ENCODE assay signal across 8 cellular contexts in the genomic region with DNA sequence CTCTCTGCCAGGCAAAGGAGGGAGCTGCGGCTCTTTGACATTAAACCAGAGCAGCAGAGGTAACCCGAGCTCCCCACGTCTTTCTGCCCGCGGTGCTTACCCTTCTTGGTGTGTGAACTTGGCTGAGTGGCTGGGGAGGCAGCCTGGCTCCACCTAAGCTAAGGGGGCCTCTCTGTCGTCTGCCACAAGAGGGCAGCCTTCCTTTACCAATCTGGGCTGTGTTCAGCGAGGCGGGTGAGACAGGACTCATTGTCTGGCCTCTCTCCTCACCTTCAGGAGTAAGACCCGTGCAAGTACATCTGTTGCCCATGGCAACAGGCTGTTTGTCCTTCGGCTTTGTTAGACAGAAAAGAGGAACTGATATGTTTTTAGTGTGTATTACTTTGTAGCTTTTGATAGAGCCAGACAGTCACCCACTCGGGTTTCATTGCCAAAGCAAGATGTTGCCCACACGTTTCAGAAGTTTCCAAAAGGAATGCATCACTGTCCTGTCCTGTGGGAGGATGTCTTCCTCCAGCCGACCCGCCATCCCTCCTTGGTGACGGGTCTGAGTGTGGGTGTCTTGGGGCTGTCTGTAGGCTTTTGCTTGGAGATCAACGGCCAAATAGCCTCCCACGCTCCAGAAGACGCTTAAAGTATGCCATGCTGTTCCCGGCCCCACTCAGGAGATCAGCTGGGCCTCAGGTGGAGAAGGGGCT. TPM values are rescaled to one million over a fixed set of nuclear protein-coding genes. Genes with fewer than 3 reads are reported as not detected.
DNase-seq lines count a peak whose midpoint lies in the region; ATAC-seq, FAIRE-seq and TF ChIP-seq lines count a peak whose summit lies in the region.

No MANE protein-coding gene starts in this region.

- CTCF ChIA-PET in A673 (lab: Charles Lee) (interaction anchor here (0.5 to 1.6 kb wide), 6 partner anchors 20 to 145 kb away, joined by 3 to 10 read pairs (median 3); no protein-coding TSS in a partner anchor), mammary epithelial cell (lab: Charles Lee; ENCODE audit: low non-redundant PET) (interaction anchor here (1.0 kb wide), 1 partner anchor 54 kb away, joined by 9 read pairs; a partner anchor contains a TSS)

- H3K9me1 ChIP-seq in keratinocyte (ENCODE audit: control insufficient read depth, extremely low read depth, insufficient read depth, low read length): no peaks in the 10 kb centered on the region

- H2AFZ ChIP-seq in mammary epithelial cell (ENCODE audit: low read depth, low read length): no peak overlapping the region
- H2AFZ ChIP-seq in keratinocyte (ENCODE audit: control insufficient read depth, low read length): no peak overlapping the region

- H3K4me2 ChIP-seq in mammary epithelial cell (ENCODE audit: insufficient read depth, low read depth, low read length) (no peak overlapping the region), keratinocyte (ENCODE audit: control insufficient read depth, extremely low read depth, insufficient read depth, low read depth, low read length) (no peak overlapping the region)

- dilution Hi-C loops in mammary epithelial cell (cut with HindIII; ENCODE audit: low sequenced_read_pairs): loop anchor here (5.0 kb wide), 1 partner anchor 37 kb away; no protein-coding TSS in a partner anchor
- dilution Hi-C loops in keratinocyte (cut with MboI; ENCODE audit: extremely low pct_ligation_motif_present, low sequenced_read_pairs): no loop called here

- DNase-seq in A673 (ENCODE audit: low spot score) (peak; percentile 74), NCI-H2107 treated with DMSO at 0.1 percent for 48 hours (lab: John Stamatoyannopoulos, UW; ENCODE audit: unreplicated experiment) (peak; percentile 91), WERI-Rb-1 (peak; percentile 78), mammary epithelial cell (peak; percentile 70), keratinocyte (ENCODE audit: low read depth, low spot score) (peak; percentile 28)
- DNase-seq in stimulated activated CD4-positive, alpha-beta T cell treated with anti-CD3 and anti-CD28 coated beads, Interleukin-2, amount 100 ng/mL, for 24 hours: peak; percentile 85 to 87

- ATAC-seq in GM18505 (IDR thresholded peaks at IDR 0.05; ENCODE audit: unreplicated experiment): peak; percentile 72
- ATAC-seq in HG02970 (IDR thresholded peaks at IDR 0.05; ENCODE audit: low FRiP score, unreplicated experiment): peak; percentile 49

- peak; percentile 76 for FAIRE-seq in keratinocyte (lab: Jason Lieb, UNC)

- H3K27me3 ChIP-seq in A673 (replicated peaks; ENCODE audit: insufficient read depth, low read depth, low read length, poor library complexity): no peaks in the 10 kb centered on the region
- H3K27me3 ChIP-seq in WERI-Rb-1 (ENCODE audit: insufficient read depth, low read depth, severe bottlenecking): no peaks in the 10 kb centered on the region
- no peaks in the 10 kb centered on the region for H3K27me3 ChIP-seq in mammary epithelial cell (ENCODE audit: insufficient read depth, low read length)
- no peaks in the 10 kb centered on the region for H3K27me3 ChIP-seq in keratinocyte (ENCODE audit: control insufficient read depth, extremely low read depth, insufficient read depth, low read length)

- H3K4me3 ChIP-seq in A673 (ENCODE audit: low read depth, low read length, poor library complexity, severe bottlenecking) (no peak overlapping the region), WERI-Rb-1 (ENCODE audit: low read depth, low read length) (no peak overlapping the region), mammary epithelial cell (replicated peaks in 1 of 3; ENCODE audit: insufficient read depth in 1 of 3, low read depth in 2 of 3, low read length in 3 of 3) (no peak overlapping the region), keratinocyte (ENCODE audit: control insufficient read depth in 2 of 3, extremely low read depth in 1 of 3, insufficient read depth in 2 of 3, low read depth in 1 of 3, low read length in 3 of 3) (no peak overlapping the region)

- TF ChIP-seq POLR2A in GM18505 (IDR thresholded peaks at IDR 0.05; ENCODE audit: borderline replicate concordance, extremely low read depth, insufficient read depth, insufficient read length): no peak

- no peak overlapping the region for H3K27ac ChIP-seq in A673 (ENCODE audit: low read depth, low read length, poor library complexity, severe bottlenecking)
- H3K27ac ChIP-seq in WERI-Rb-1: no peak overlapping the region
- H3K27ac ChIP-seq in mammary epithelial cell (ENCODE audit: insufficient read depth, low read depth, low read length): no peak overlapping the region
- H3K27ac ChIP-seq in keratinocyte (ENCODE audit: control insufficient read depth, insufficient read depth, low read length): no peak overlapping the region

- TF ChIP-seq CTCF in A673 (conservative IDR thresholded peaks at IDR 0.05; ENCODE audit: low read depth, low read length) (peak; percentile 89), WERI-Rb-1 (IDR thresholded peaks at IDR 0.05; ENCODE audit: low read depth, low read length) (peak; percentile 91), mammary epithelial cell (conservative IDR thresholded peaks at IDR 0.05 in 1 of 2, IDR thresholded peaks at IDR 0.05 in 1 of 2; ENCODE audit: extremely low read depth in 1 of 2, insufficient read depth in 1 of 2, low read depth in 1 of 2, low read length in 2 of 2) (peak; percentile 87 to 96), keratinocyte (optimal IDR thresholded peaks at IDR 0.05 in 1 of 3, IDR thresholded peaks at IDR 0.05 in 1 of 3, conservative IDR thresholded peaks at IDR 0.05 in 1 of 3; ENCODE audit: extremely low read depth in 1 of 3, insufficient read depth in 2 of 3, low read length in 3 of 3) (peak; percentile 90 to 100 (median 92))

- no peaks in the 10 kb centered on the region for H4K20me1 ChIP-seq in mammary epithelial cell (ENCODE audit: insufficient read depth, low read length)
- no peaks in the 10 kb centered on the region for H4K20me1 ChIP-seq in keratinocyte (ENCODE audit: control insufficient read depth, extremely low read depth, insufficient read depth, low read length)

- in situ Hi-C loops in mammary epithelial cell (cut with MboI; ENCODE audit: low sequenced_read_pairs in 2 of 2): loop anchor here in 1 of 2 donors (5.0 kb wide), 1 partner anchor 97 kb away; no protein-coding TSS in a partner anchor

- H3K79me2 ChIP-seq in mammary epithelial cell (ENCODE audit: insufficient read depth, low read length) (peaks cover 17% of the 10 kb centered on the region), keratinocyte (ENCODE audit: control insufficient read depth, insufficient read depth, low read length) (peaks cover 15% of the 10 kb centered on the region)

- POLR2A ChIA-PET in A673 (lab: Charles Lee; ENCODE audit: low non-redundant PET): interaction anchor here (0.5 to 0.6 kb wide), 2 partner anchors 10 to 253 kb away, joined by 3 to 5 read pairs; no protein-coding TSS in a partner anchor

- H3K36me3 ChIP-seq in A673 (ENCODE audit: insufficient read depth, low read length, poor library complexity, severe bottlenecking) (peaks cover 10% of the 10 kb centered on the region), WERI-Rb-1 (peaks cover 29% of the 10 kb centered on the region), mammary epithelial cell (ENCODE audit: insufficient read depth, low read length) (peaks cover 11% of the 10 kb centered on the region), keratinocyte (ENCODE audit: control insufficient read depth in 2 of 2, extremely low read depth in 1 of 2, insufficient read depth in 2 of 2, low read length in 2 of 2) (peaks cover 31 to 37% of the 10 kb centered on the region in 2 experiments)

- WGBS in mammary epithelial cell (ENCODE audit: low coverage, missing lambda C conversion rate): 38% methylated on average over 10 of the region's 19 CpGs

- BruUV-seq in A673 (replicated peaks; lab: Mats Ljungman, UMichigan): no TSS peak
- no TSS peak for BruUV-seq in mammary epithelial cell (replicated peaks; lab: Mats Ljungman, UMichigan)

- H3K4me1 ChIP-seq in A673 (ENCODE audit: insufficient read depth, low read length, poor library complexity, severe bottlenecking) (no peaks in the 10 kb centered on the region), mammary epithelial cell (ENCODE audit: insufficient read depth, low read length) (peaks cover 6% of the 10 kb centered on the region), keratinocyte (ENCODE audit: control insufficient read depth, extremely low read depth, insufficient read depth, low read length) (peaks cover 6% of the 10 kb centered on the region)

- H3K9ac ChIP-seq in mammary epithelial cell (ENCODE audit: insufficient read depth, low read length): no peak overlapping the region
- no peak overlapping the region for H3K9ac ChIP-seq in keratinocyte (ENCODE audit: control insufficient read depth, extremely low read depth, insufficient read depth, low read length)

- intact Hi-C loops in A673 (cut with micrococcal nuclease; ENCODE audit: unreplicated experiment) (loop anchor here (1.0 kb wide), 2 partner anchors 81 to 106 kb away; no protein-coding TSS in a partner anchor), mammary epithelial cell (cut with micrococcal nuclease) (loop anchor here (1.0 kb wide), 4 partner anchors 54 to 106 kb away; no protein-coding TSS in a partner anchor)

- H3K9me3 ChIP-seq in A673 (ENCODE audit: low read depth, low read length, poor library complexity, severe bottlenecking) (no peaks in the 10 kb centered on the region), WERI-Rb-1 (ENCODE audit: severe bottlenecking) (no peaks in the 10 kb centered on the region), mammary epithelial cell (replicated peaks; ENCODE audit: insufficient read depth, low read length) (no peaks in the 10 kb centered on the region), keratinocyte (ENCODE audit: control insufficient read depth, low read depth, low read length) (no peaks in the 10 kb centered on the region)

RNA-seq across cellular contexts. Expression of a gene that starts 4.6 kb away (rescaled TPM):
- 70.1 and 70.6 TPM in 2 replicates for total RNA-seq in A673 (2021)
- 10 to 100 TPM; 55.5 to 58.3 TPM for total RNA-seq in mammary epithelial cell
- 90.0 TPM for polyA plus RNA-seq in mammary epithelial cell
- 46.4 TPM for polyA minus RNA-seq in mammary epithelial cell
- 93.9 to 110 TPM (median 104 TPM) in 3 replicates for polyA plus RNA-seq in keratinocyte
- 43.6 TPM for polyA plus RNA-seq in keratinocyte (2011; ENCODE audit: low read depth)
- 93.0 and 151 TPM in 2 replicates for polyA plus RNA-seq in keratinocyte (2011; cell fraction: cytosol; rRNA removed)
- 98.5 and 104 TPM in 2 replicates for polyA plus RNA-seq in keratinocyte (2011; cell fraction: nucleus; rRNA removed)
- polyA plus RNA-seq in keratinocyte (2012; ENCODE audit: low replicate concordance): 60.3 and 71.0 TPM in 2 replicates
- polyA minus RNA-seq in keratinocyte: 25.0 to 59.3 TPM (median 39.3 TPM) in 3 replicates
- polyA minus RNA-seq in keratinocyte (2011; cell fraction: cytosol; rRNA and poly(A)+ RNA removed): 98.0 TPM
- 21.5 and 31.6 TPM in 2 replicates for polyA minus RNA-seq in keratinocyte (2011; cell fraction: nucleus; rRNA and poly(A)+ RNA removed)

RNA-seq across cellular contexts. Expression of a gene that starts 54.5 kb away (rescaled TPM):
- total RNA-seq in A673 (2021) (not detected in 2 replicates), mammary epithelial cell (10 to 100 TPM; 20.6 to 31.2 TPM)
- polyA plus RNA-seq in mammary epithelial cell (12.2 TPM), keratinocyte (9.4 to 22.0 TPM (median 11.4 TPM) in 3 replicates)
- polyA minus RNA-seq in mammary epithelial cell (8.7 TPM), keratinocyte (7.9 to 16.5 TPM (median 14.5 TPM) in 3 replicates)
- 4.2 TPM for polyA plus RNA-seq in keratinocyte (2011; ENCODE audit: low read depth)
- 7.8 and 18.2 TPM in 2 replicates for polyA plus RNA-seq in keratinocyte (2011; cell fraction: cytosol; rRNA removed)
- 20.9 and 25.8 TPM in 2 replicates for polyA plus RNA-seq in keratinocyte (2011; cell fraction: nucleus; rRNA removed)
- polyA plus RNA-seq in keratinocyte (2012; ENCODE audit: low replicate concordance): 8.8 and 15.1 TPM in 2 replicates
- 42.6 TPM for polyA minus RNA-seq in keratinocyte (2011; cell fraction: cytosol; rRNA and poly(A)+ RNA removed)
- 16.8 and 22.4 TPM in 2 replicates for polyA minus RNA-seq in keratinocyte (2011; cell fraction: nucleus; rRNA and poly(A)+ RNA removed)

Comparison
In these comparisons a context has a peak if more than half of its experiments do, and no peak if none do; other contexts are left out.
1. DNase-seq: peak in every context shown above with its lines; median percentile 91 in NCI-H2107 treated with DMSO at 0.1 percent for 48 hours; 86 in stimulated activated CD4-positive, alpha-beta T cell treated with anti-CD3 and anti-CD28 coated beads, Interleukin-2, amount 100 ng/mL, for 24 hours; 78 in WERI-Rb-1; 74 in A673; 70 in mammary epithelial cell; 28 in keratinocyte.
2. RNA of a gene that starts 54.5 kb away (total RNA-seq): 20.6 to 31.2 TPM in mammary epithelial cell; not detected in A673; every median in the first group is over 10 times any median in the second.
3. Peak in every context shown above with its lines, with median percentiles within 50 percentile points of each other: CTCF ChIP-seq.